ENCODE assay signal across 8 cellular contexts in the genomic region with DNA sequence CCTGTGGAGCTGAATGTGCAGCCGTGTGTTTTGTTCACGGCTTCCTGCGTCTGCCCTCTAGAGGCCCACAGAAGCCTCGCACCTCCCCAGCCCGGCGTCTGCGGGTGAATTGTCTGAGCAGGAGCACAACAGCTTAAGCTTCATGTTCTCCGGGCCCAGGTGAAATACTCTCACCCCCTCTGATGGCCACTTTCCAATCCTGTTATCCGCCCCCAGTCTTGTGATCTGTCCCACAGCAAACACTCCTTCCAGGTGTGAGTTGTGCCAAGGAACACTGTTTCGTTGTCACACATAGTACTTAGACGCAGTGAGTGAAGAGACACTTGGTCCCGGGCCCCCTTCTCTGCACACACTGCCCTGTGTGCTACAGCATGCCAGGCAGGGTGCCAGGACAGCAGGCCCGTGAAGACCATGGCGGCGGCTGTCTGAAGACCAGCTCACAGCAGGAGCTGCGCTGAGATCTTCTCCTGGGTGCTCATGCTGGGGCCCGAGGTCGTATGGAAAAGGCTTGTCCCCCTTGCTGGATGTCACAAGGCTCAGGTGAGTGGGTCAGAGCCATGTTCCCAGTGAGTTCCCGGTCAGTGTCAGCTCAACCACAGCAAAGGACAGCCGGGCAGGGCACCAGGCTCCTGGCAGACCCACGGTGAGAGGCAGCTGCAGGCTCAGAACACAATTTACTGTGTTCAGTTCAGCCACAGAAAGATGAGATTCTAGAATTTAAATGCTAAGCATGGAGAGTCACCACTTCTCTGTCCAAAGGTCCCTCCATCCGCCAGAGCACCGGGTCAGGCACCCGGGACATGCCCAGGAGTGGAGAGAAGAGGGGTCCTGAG. TPM values are rescaled to one million over a fixed set of nuclear protein-coding genes. Genes with fewer than 3 reads are reported as not detected.
DNase-seq lines count a peak whose midpoint lies in the region; ATAC-seq and TF ChIP-seq lines count a peak whose summit lies in the region.

No MANE protein-coding gene starts in this region.

- no peaks in the 10 kb centered on the region for H3K9me3 Mint-ChIP-seq in activated CD8-positive, alpha-beta memory T cell treated with anti-CD3 and anti-CD28 coated beads, Interleukin-2, amount 10 ng/mL, durations not matched to agents 7 days and 5 days (ENCODE audit: low read depth)
- H3K9me3 Mint-ChIP-seq in neural crest cell, result no peaks in the 10 kb centered on the region
- H3K9me3 Mint-ChIP-seq in type B pancreatic cell, result peaks cover 4% of the 10 kb centered on the region

- no peaks in the 10 kb centered on the region for H3K36me3 ChIP-seq in fibroblast of lung (ENCODE audit: control insufficient read depth, insufficient read depth, low read length)

- CTCF ChIA-PET in activated CD8-positive, alpha-beta memory T cell treated with anti-CD3 and anti-CD28 coated beads, Interleukin-2, amount 10 ng/mL, durations not matched to agents 7 days and 5 days (lab: Charles Lee), result interaction anchor here (1.0 to 1.4 kb wide), 2 partner anchors 45 to 203 kb away, joined by 3 to 4 read pairs; no protein-coding TSS in a partner anchor

- no peak overlapping the region for H3K9ac ChIP-seq in fibroblast of lung (ENCODE audit: insufficient read depth, low read length)

- no peaks in the 10 kb centered on the region for H3K27me3 ChIP-seq in fibroblast of lung (ENCODE audit: control insufficient read depth, insufficient read depth, low read length)

- H3K79me2 ChIP-seq in fibroblast of lung (ENCODE audit: control insufficient read depth, insufficient read depth, low read length), result no peaks in the 10 kb centered on the region

- no peaks in the 10 kb centered on the region for H3K9me3 ChIP-seq in fibroblast of lung (ENCODE audit: control insufficient read depth, insufficient read depth, low read depth, low read length)

- no peak overlapping the region for H3K27ac Mint-ChIP-seq in activated CD8-positive, alpha-beta memory T cell treated with anti-CD3 and anti-CD28 coated beads, Interleukin-2, amount 10 ng/mL, durations not matched to agents 7 days and 5 days
- H3K27ac Mint-ChIP-seq in neural crest cell (ENCODE audit: unreplicated experiment) (no peak overlapping the region), type B pancreatic cell (peak overlapping the region; percentile 66)

- no peak overlapping the region for H3K4me3 ChIP-seq in fibroblast of lung (replicated peaks in 1 of 4; ENCODE audit: control extremely low read depth in 1 of 4, insufficient read depth in 1 of 4, low read depth in 3 of 4, low read length in 4 of 4)

- no peak overlapping the region for H3K4me2 ChIP-seq in fibroblast of lung (ENCODE audit: extremely low read depth, insufficient read depth, low read length)

- TF ChIP-seq CTCF in fibroblast of lung (conservative IDR thresholded peaks at IDR 0.05 in 1 of 2, IDR thresholded peaks at IDR 0.05 in 1 of 2; ENCODE audit: low read depth in 1 of 2, low read length in 2 of 2) (peak; percentile 89 to 93), neural crest cell (conservative IDR thresholded peaks at IDR 0.05) (peak; percentile 81), type B pancreatic cell (conservative IDR thresholded peaks at IDR 0.05) (peak; percentile 86)

- H3K27me3 Mint-ChIP-seq in activated CD8-positive, alpha-beta memory T cell treated with anti-CD3 and anti-CD28 coated beads, Interleukin-2, amount 10 ng/mL, durations not matched to agents 7 days and 5 days, result peaks cover 13% of the 10 kb centered on the region
- H3K27me3 Mint-ChIP-seq in neural crest cell (ENCODE audit: low read depth) (peaks cover 9% of the 10 kb centered on the region), type B pancreatic cell (peaks cover 42% of the 10 kb centered on the region)

- no peak overlapping the region for H3K4me3 Mint-ChIP-seq in activated CD8-positive, alpha-beta memory T cell treated with anti-CD3 and anti-CD28 coated beads, Interleukin-2, amount 10 ng/mL, durations not matched to agents 7 days and 5 days
- H3K4me3 Mint-ChIP-seq in neural crest cell (peak overlapping the region; percentile 76), type B pancreatic cell (no peak overlapping the region)

- peaks cover 9% of the 10 kb centered on the region for H3K4me1 ChIP-seq in fibroblast of lung (ENCODE audit: control insufficient read depth, extremely low read depth, insufficient read depth, low read length)

- no peaks in the 10 kb centered on the region for H3K36me3 Mint-ChIP-seq in activated CD8-positive, alpha-beta memory T cell treated with anti-CD3 and anti-CD28 coated beads, Interleukin-2, amount 10 ng/mL, durations not matched to agents 7 days and 5 days
- H3K36me3 Mint-ChIP-seq in neural crest cell (ENCODE audit: low read depth) (peaks cover 9% of the 10 kb centered on the region), type B pancreatic cell (peaks cover 6% of the 10 kb centered on the region)

- no peaks in the 10 kb centered on the region for H4K20me1 ChIP-seq in fibroblast of lung (ENCODE audit: control insufficient read depth, extremely low read depth, insufficient read depth, low read length)

- no peaks in the 10 kb centered on the region for H3K4me1 Mint-ChIP-seq in activated CD8-positive, alpha-beta memory T cell treated with anti-CD3 and anti-CD28 coated beads, Interleukin-2, amount 10 ng/mL, durations not matched to agents 7 days and 5 days
- peaks cover 9% of the 10 kb centered on the region for H3K4me1 Mint-ChIP-seq in neural crest cell
- H3K4me1 Mint-ChIP-seq in type B pancreatic cell (ENCODE audit: unreplicated experiment), result peaks cover 12% of the 10 kb centered on the region

- peak; percentile 89 for DNase-seq in Daoy (ENCODE audit: low read depth)
- peak; percentile 65 to 85 for DNase-seq in NCI-H446 (lab: John Stamatoyannopoulos, UW)
- DNase-seq in activated CD8-positive, alpha-beta memory T cell treated with anti-CD3 and anti-CD28 coated beads, Interleukin-2, amount 10 ng/mL, durations not matched to agents 7 days and 5 days, result peak; percentile 52
- peak; percentile 86 to 87 for DNase-seq in fibroblast of lung (ENCODE audit: low read depth in 2 of 2)
- DNase-seq in neural crest cell (ENCODE audit: low read depth, low spot score), result peak; percentile 64
- peak; percentile 79 for DNase-seq in type B pancreatic cell (ENCODE audit: extremely low spot score, unreplicated experiment)

- H3K27ac ChIP-seq in fibroblast of lung (ENCODE audit: insufficient read depth, low read length), result no peak overlapping the region

- ATAC-seq in HG02759 (IDR thresholded peaks at IDR 0.05; ENCODE audit: unreplicated experiment) (peak; percentile 83), HG03378 (IDR thresholded peaks at IDR 0.05; ENCODE audit: unreplicated experiment) (no peak)
- peak; percentile 63 for ATAC-seq in activated CD8-positive, alpha-beta memory T cell treated with anti-CD3 and anti-CD28 coated beads, Interleukin-2, amount 10 ng/mL, durations not matched to agents 7 days and 5 days

- no peak overlapping the region for H2AFZ ChIP-seq in fibroblast of lung (ENCODE audit: low read length)

RNA-seq across cellular contexts. Expression of gene PXDN, which starts 6.8 kb away (rescaled TPM):
- 173 and 193 TPM in 2 replicates for total RNA-seq in Daoy (2014; rRNA removed; shearing (Covaris generic))
- total RNA-seq in activated CD8-positive, alpha-beta memory T cell treated with anti-CD3 and anti-CD28 coated beads, Interleukin-2, amount 10 ng/mL, durations not matched to agents 7 days and 5 days, result 1 to 10 TPM; 2.0 to 3.1 TPM
- 111 and 153 TPM in 2 replicates for total RNA-seq in fibroblast of lung
- polyA plus RNA-seq in fibroblast of lung, result 160 and 298 TPM in 2 replicates
- polyA plus RNA-seq in fibroblast of lung (2012), result 135 and 343 TPM in 2 replicates
- 231 and 511 TPM in 2 replicates for polyA minus RNA-seq in fibroblast of lung (ENCODE audit: low replicate concordance)
- 217 and 218 TPM in 2 replicates for total RNA-seq in neural crest cell
- total RNA-seq in type B pancreatic cell (ENCODE audit: low replicate concordance), result 58.4 and 150 TPM in 2 replicates

Comparison
In these comparisons a context has a peak if more than half of its experiments do, and no peak if none do; other contexts are left out.
1. RNA of gene PXDN, which starts 6.8 kb away (total RNA-seq): 217 to 218 TPM in neural crest cell, 173 to 193 TPM in Daoy, 111 to 153 TPM in fibroblast of lung and 58.4 to 150 TPM in type B pancreatic cell; 2.0 to 3.1 TPM in activated CD8-positive, alpha-beta memory T cell treated with anti-CD3 and anti-CD28 coated beads, Interleukin-2, amount 10 ng/mL, durations not matched to agents 7 days and 5 days; every median in the first group is over 10 times any median in the second.
2. Peak in every context shown above with its lines, with median percentiles within 50 percentile points of each other: DNase-seq and CTCF ChIP-seq.